9 cellular contexts compared by ENCODE assay signal in genomic region chr16:590165-590874, GRCh38. TPM values are rescaled to one million over a fixed set of nuclear protein-coding genes. Genes with fewer than 3 reads are reported as not detected.
DNase-seq lines count a peak whose midpoint lies in the region; ATAC-seq lines count a peak whose summit lies in the region.
"Had no signal": no experiment of that assay in that cellular context is flagged by ENCODE, and none has a peak within 500 bp of the region (broad histone marks: within the 10 kb centered on the region; RNA-seq: fewer than 3 reads in every experiment).

No MANE protein-coding gene starts in this region.

- H3K36me3 Mint-ChIP-seq in activated T-cell treated with anti-CD3 and anti-CD28 coated beads, Interleukin-2, amount 50 U/mL, for 72 hours (ENCODE audit: insufficient read depth in 2 of 2): peaks cover 0 to 4% of the 10 kb centered on the region in 2 donors

- DNase-seq in activated T-cell treated with anti-CD3 and anti-CD28 coated beads, Interleukin-2, amount 50 U/mL, for 72 hours: no peak
- DNase-seq in activated T-cell treated with anti-CD3 and anti-CD28 coated beads, Interleukin-2, amount 50 U/mL, for 1 hour: no peak
- DNase-seq in SJCRH30 (no peak), fibroblast of gingiva (ENCODE audit: low read depth) (peak; percentile 44), trophoblast cell (peak in 1 of 2 donors; percentile 50), NOMO-1 (lab: John Stamatoyannopoulos, UW; ENCODE audit: unreplicated experiment in 2 of 2) (no peak), hepatic stellate cell (ENCODE audit: low spot score) (no peak)

- H2BK5ac ChIP-seq in trophoblast cell (ENCODE audit: low read depth, low read length, poor library complexity): peak overlapping the region; percentile 69

- peaks cover 58% of the 10 kb centered on the region for H3K4me1 Mint-ChIP-seq in activated T-cell treated with anti-CD3 and anti-CD28 coated beads, Interleukin-2, amount 50 U/mL, for 72 hours (ENCODE audit: low read depth)

- H3K27me3 ChIP-seq in SJCRH30 (no peaks in the 10 kb centered on the region), trophoblast cell (ENCODE audit: insufficient read depth, low read length) (no peaks in the 10 kb centered on the region)

- peak overlapping the region; percentile 35 for H3K18ac ChIP-seq in trophoblast cell (ENCODE audit: low read length)

- H3K9me3 Mint-ChIP-seq in activated T-cell treated with anti-CD3 and anti-CD28 coated beads, Interleukin-2, amount 50 U/mL, for 72 hours: no peaks in the 10 kb centered on the region

- peak overlapping the region; percentile 71 for H3K9ac ChIP-seq in trophoblast cell (ENCODE audit: low read length)

- H2BK12ac ChIP-seq in trophoblast cell (ENCODE audit: low read length): no peak overlapping the region

- H3K9me3 ChIP-seq in SJCRH30 (replicated peaks) (no peaks in the 10 kb centered on the region), trophoblast cell (ENCODE audit: insufficient read depth, low read depth, low read length) (peaks cover 3% of the 10 kb centered on the region)

- peak overlapping the region; percentile 42 for H2AK5ac ChIP-seq in trophoblast cell (ENCODE audit: low read length)

- peak overlapping the region; percentile 67 for H4K8ac ChIP-seq in trophoblast cell (ENCODE audit: low read depth, low read length)

- no CpG with 5 or more reads among the region's 80 CpGs for WGBS in trophoblast cell (ENCODE audit: extremely low coverage, insufficient coverage, insufficient read length)

- peak overlapping the region; percentile 35 for H3K4ac ChIP-seq in trophoblast cell (ENCODE audit: low read depth, low read length)

- H3K36me3 ChIP-seq in SJCRH30 (no peaks in the 10 kb centered on the region), trophoblast cell (ENCODE audit: control insufficient read depth in 1 of 2, insufficient read depth in 2 of 2, low read length in 2 of 2) (peaks cover 5 to 6% of the 10 kb centered on the region in 2 experiments)

- H4K91ac ChIP-seq in trophoblast cell (ENCODE audit: low read depth, low read length): peak overlapping the region; percentile 93

- H4K12ac ChIP-seq in trophoblast cell (ENCODE audit: low read depth, low read length): peak overlapping the region; percentile 45

- H3K23ac ChIP-seq in trophoblast cell (ENCODE audit: low read length): no peak overlapping the region

- peak overlapping the region; percentile 74 for H3K4me3 ChIP-seq in SJCRH30
- H3K4me3 ChIP-seq in trophoblast cell (ENCODE audit: low read depth, low read length): peak overlapping the region; percentile 87

- peaks cover 22% of the 10 kb centered on the region for H3K79me1 ChIP-seq in trophoblast cell (ENCODE audit: low read length)

- H3K14ac ChIP-seq in trophoblast cell (ENCODE audit: low read length): peak overlapping the region; percentile 75

- peak overlapping the region; percentile 73 for H2AFZ ChIP-seq in trophoblast cell (ENCODE audit: insufficient read depth, low read length, poor library complexity)

- peak overlapping the region; percentile 84 for H3K4me3 Mint-ChIP-seq in activated T-cell treated with anti-CD3 and anti-CD28 coated beads, Interleukin-2, amount 50 U/mL, for 72 hours

- H3K27ac ChIP-seq in SJCRH30 (no peak overlapping the region), trophoblast cell (ENCODE audit: low read depth, low read length) (peak overlapping the region; percentile 28)

- H3K79me2 ChIP-seq in trophoblast cell (ENCODE audit: control insufficient read depth, insufficient read depth, low read length, poor library complexity): peaks cover 28% of the 10 kb centered on the region

- H3K4me1 ChIP-seq in SJCRH30: no peaks in the 10 kb centered on the region
- peaks cover 32 to 40% of the 10 kb centered on the region in 2 experiments for H3K4me1 ChIP-seq in trophoblast cell (ENCODE audit: control insufficient read depth in 1 of 2, insufficient read depth in 2 of 2, low read length in 2 of 2)

- H2BK120ac ChIP-seq in trophoblast cell (ENCODE audit: insufficient read depth, low read length, poor library complexity): peak overlapping the region; percentile 67

- ATAC-seq in activated T-cell treated with anti-CD3 and anti-CD28 coated beads, Interleukin-2, amount 50 U/mL, for 72 hours (replicated peaks in 1 of 2): peak in 1 of 2 donors; percentile 1
- no peak for ATAC-seq in GM21723 (IDR thresholded peaks at IDR 0.05; ENCODE audit: unreplicated experiment)

- H3K27me3 Mint-ChIP-seq in activated T-cell treated with anti-CD3 and anti-CD28 coated beads, Interleukin-2, amount 50 U/mL, for 72 hours (ENCODE audit: low read depth): no peaks in the 10 kb centered on the region

- H3K4me2 ChIP-seq in trophoblast cell (ENCODE audit: low read length): peak overlapping the region; percentile 85

- H3K27ac Mint-ChIP-seq in activated T-cell treated with anti-CD3 and anti-CD28 coated beads, Interleukin-2, amount 50 U/mL, for 72 hours: peak overlapping the region; percentile 35

RNA-seq across cellular contexts. Expression of gene RAB40C, which starts 0.5 kb away (rescaled TPM):
- 10 to 100 TPM; 15.0 to 15.3 TPM for total RNA-seq in activated T-cell treated with anti-CD3 and anti-CD28 coated beads, Interleukin-2, amount 50 U/mL, for 72 hours
- 13.2 and 14.4 TPM in 2 replicates for total RNA-seq in SJCRH30 (2014; rRNA removed; shearing (Covaris generic))
- 26.3 and 27.6 TPM in 2 replicates for polyA plus RNA-seq in trophoblast cell (2013)

RNA-seq across cellular contexts. Expression of gene PIGQ, which starts 20.6 kb away (rescaled TPM):
- total RNA-seq in activated T-cell treated with anti-CD3 and anti-CD28 coated beads, Interleukin-2, amount 50 U/mL, for 72 hours: 10 to 100 TPM; 18.2 to 22.4 TPM
- 20.9 and 24.4 TPM in 2 replicates for total RNA-seq in SJCRH30 (2014; rRNA removed; shearing (Covaris generic))
- polyA plus RNA-seq in trophoblast cell (2013): 26.7 and 27.0 TPM in 2 replicates

RNA-seq across cellular contexts. Expression of gene NHLRC4, which starts 23.5 kb away (rescaled TPM):
- 1 to 10 TPM; 1.4 TPM for total RNA-seq in activated T-cell treated with anti-CD3 and anti-CD28 coated beads, Interleukin-2, amount 50 U/mL, for 72 hours
- total RNA-seq in SJCRH30 (2014; rRNA removed; shearing (Covaris generic)): 0.08 TPM in 1 of 2 replicates, not detected in the other
- 0.25 and 0.28 TPM in 2 replicates for polyA plus RNA-seq in trophoblast cell (2013)

RNA-seq across cellular contexts. Expression of gene PRR35, which starts 30.1 kb away (rescaled TPM):
- under 1 TPM in 1 of 2 donors, not detected in 1; 0.10 TPM for total RNA-seq in activated T-cell treated with anti-CD3 and anti-CD28 coated beads, Interleukin-2, amount 50 U/mL, for 72 hours
- total RNA-seq in SJCRH30 (2014; rRNA removed; shearing (Covaris generic)): not detected in 2 replicates
- polyA plus RNA-seq in trophoblast cell (2013): 0.04 TPM in 2 replicates
- total RNA-seq: pulmonary artery endothelial cell had no signal

RNA-seq across cellular contexts. Expression of gene WFIKKN1, which starts 40.5 kb away (rescaled TPM):
- total RNA-seq in activated T-cell treated with anti-CD3 and anti-CD28 coated beads, Interleukin-2, amount 50 U/mL, for 72 hours: under 1 TPM; 0.49 to 0.72 TPM
- 0.04 and 0.05 TPM in 2 replicates for total RNA-seq in SJCRH30 (2014; rRNA removed; shearing (Covaris generic))
- polyA plus RNA-seq in trophoblast cell (2013): 13.1 and 14.9 TPM in 2 replicates
